Comparison of ENCODE assay signal across 1 cellular context in genomic region chr2:27890146-27891062, GRCh38.
TF ChIP-seq lines count a peak whose summit lies in the region.

BABAM2 (plus strand) TSS chr2:27890729; CDS start chr2:27894557, 3,828 bp downstream.
RBKS (minus strand) TSS chr2:27890387; CDS start chr2:27890345, 42 bp downstream.

TF ChIP-seq in HepG2, 621 proteins besides CTCF, POLR2A, EP300 and RAD21 (continued from another document and continues in another):
- TF ChIP-seq ZBED4 (CRISPR knock-in tag; IDR thresholded peaks at IDR 0.05; ENCODE audit: borderline replicate concordance), result no peak; the same call in 1 of the 2 replicates
- TF ChIP-seq THAP11 (CRISPR knock-in tag; IDR thresholded peaks at IDR 0.05), result peak; percentile 87
- peak; percentile 79 for TF ChIP-seq MAX (IDR thresholded peaks at IDR 0.05)
- no peak for TF ChIP-seq TAF15 (IDR thresholded peaks at IDR 0.05; ENCODE audit: low read depth, low read length, poor library complexity, severe bottlenecking)
- TF ChIP-seq ZNF235 (CRISPR knock-in tag; IDR thresholded peaks at IDR 0.05; ENCODE audit: borderline replicate concordance), result no peak; the same call in 1 of the 2 replicates
- no peak; the same call in 1 of the 2 replicates for TF ChIP-seq SP2 (CRISPR knock-in tag; IDR thresholded peaks at IDR 0.05)
- TF ChIP-seq, protein P1, sequence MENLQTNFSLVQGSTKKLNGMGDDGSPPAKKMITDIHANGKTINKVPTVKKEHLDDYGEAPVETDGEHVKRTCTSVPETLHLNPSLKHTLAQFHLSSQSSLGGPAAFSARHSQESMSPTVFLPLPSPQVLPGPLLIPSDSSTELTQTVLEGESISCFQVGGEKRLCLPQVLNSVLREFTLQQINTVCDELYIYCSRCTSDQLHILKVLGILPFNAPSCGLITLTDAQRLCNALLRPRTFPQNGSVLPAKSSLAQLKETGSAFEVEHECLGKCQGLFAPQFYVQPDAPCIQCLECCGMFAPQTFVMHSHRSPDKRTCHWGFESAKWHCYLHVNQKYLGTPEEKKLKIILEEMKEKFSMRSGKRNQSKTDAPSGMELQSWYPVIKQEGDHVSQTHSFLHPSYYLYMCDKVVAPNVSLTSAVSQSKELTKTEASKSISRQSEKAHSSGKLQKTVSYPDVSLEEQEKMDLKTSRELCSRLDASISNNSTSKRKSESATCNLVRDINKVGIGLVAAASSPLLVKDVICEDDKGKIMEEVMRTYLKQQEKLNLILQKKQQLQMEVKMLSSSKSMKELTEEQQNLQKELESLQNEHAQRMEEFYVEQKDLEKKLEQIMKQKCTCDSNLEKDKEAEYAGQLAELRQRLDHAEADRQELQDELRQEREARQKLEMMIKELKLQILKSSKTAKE (CRISPR knock-in tag; IDR thresholded peaks at IDR 0.05; ENCODE audit: borderline replicate concordance), result 0 out of 2 replicates have a peak, but pooled peaks have one; percentile 75
- TF ChIP-seq YY1 (IDR thresholded peaks at IDR 0.05; ENCODE audit: insufficient read depth, insufficient replicate concordance, low read depth, low read length), result peak; percentile 87
- TF ChIP-seq KDM1A (CRISPR knock-in tag; IDR thresholded peaks at IDR 0.05), result no peak; the same call in 1 of the 2 replicates
- TF ChIP-seq ZNF383 (CRISPR knock-in tag; IDR thresholded peaks at IDR 0.05; ENCODE audit: borderline replicate concordance), result no peak
- TF ChIP-seq SCMH1 (CRISPR knock-in tag; IDR thresholded peaks at IDR 0.05; ENCODE audit: borderline replicate concordance), result no peak
- no peak; the same call in 1 of the 2 replicates for TF ChIP-seq ZBTB43 (CRISPR knock-in tag; conservative IDR thresholded peaks at IDR 0.05)
- TF ChIP-seq PCBP1 (IDR thresholded peaks at IDR 0.05; ENCODE audit: borderline replicate concordance, low read depth, low read length), result peak; percentile 96
- no peak for TF ChIP-seq NPAS2 (CRISPR knock-in tag; IDR thresholded peaks at IDR 0.05; ENCODE audit: borderline replicate concordance)
- peak; percentile 92 for TF ChIP-seq ARNT2 (CRISPR knock-in tag; IDR thresholded peaks at IDR 0.05; ENCODE audit: low read depth)
- peak; percentile 19; the same call in 1 of the 2 replicates for TF ChIP-seq ZNF430 (CRISPR knock-in tag; IDR thresholded peaks at IDR 0.05)
- no peak; the same call in 1 of the 2 replicates for TF ChIP-seq ZNF724P (CRISPR knock-in tag; IDR thresholded peaks at IDR 0.05; ENCODE audit: borderline replicate concordance)
- peak; percentile 2; the same call in 1 of the 2 replicates for TF ChIP-seq ZNF782 (CRISPR knock-in tag; IDR thresholded peaks at IDR 0.05; ENCODE audit: borderline replicate concordance)
- no peak for TF ChIP-seq GATAD2A (CRISPR knock-in tag; IDR thresholded peaks at IDR 0.05)
- peak; percentile 80; the same call in 1 of the 2 replicates for TF ChIP-seq DMAP1 (CRISPR knock-in tag; IDR thresholded peaks at IDR 0.05)
- peak; percentile 92; the same call in 1 of the 2 replicates for TF ChIP-seq ZNF354B (CRISPR knock-in tag; IDR thresholded peaks at IDR 0.05)
- peak; percentile 81 for TF ChIP-seq GATAD1 (CRISPR knock-in tag; IDR thresholded peaks at IDR 0.05)
- TF ChIP-seq, protein P2, sequence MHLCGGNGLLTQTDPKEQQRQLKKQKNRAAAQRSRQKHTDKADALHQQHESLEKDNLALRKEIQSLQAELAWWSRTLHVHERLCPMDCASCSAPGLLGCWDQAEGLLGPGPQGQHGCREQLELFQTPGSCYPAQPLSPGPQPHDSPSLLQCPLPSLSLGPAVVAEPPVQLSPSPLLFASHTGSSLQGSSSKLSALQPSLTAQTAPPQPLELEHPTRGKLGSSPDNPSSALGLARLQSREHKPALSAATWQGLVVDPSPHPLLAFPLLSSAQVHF (CRISPR knock-in tag; IDR thresholded peaks at IDR 0.05), result no peak
- TF ChIP-seq MEF2D (CRISPR knock-in tag; IDR thresholded peaks at IDR 0.05), result peak; percentile 72
- no peak for TF ChIP-seq HOXA9 (CRISPR knock-in tag; IDR thresholded peaks at IDR 0.05; ENCODE audit: borderline replicate concordance)
- TF ChIP-seq NFYB (CRISPR knock-in tag; IDR thresholded peaks at IDR 0.05), result peak; percentile 22; the same call in 1 of the 2 replicates
- TF ChIP-seq E2F2 (CRISPR knock-in tag; IDR thresholded peaks at IDR 0.05; ENCODE audit: borderline replicate concordance), result 0 out of 2 replicates have a peak, but pooled peaks have one; percentile 70
- TF ChIP-seq RXRA (CRISPR knock-in tag; IDR thresholded peaks at IDR 0.05), result peak; percentile 98
- peak; percentile 89; the same call in 1 of the 2 replicates for TF ChIP-seq MTA1 (CRISPR knock-in tag; IDR thresholded peaks at IDR 0.05; ENCODE audit: borderline replicate concordance)
- no peak for TF ChIP-seq GZF1 (CRISPR knock-in tag; IDR thresholded peaks at IDR 0.05)
- TF ChIP-seq KAT7 (CRISPR knock-in tag; IDR thresholded peaks at IDR 0.05; ENCODE audit: borderline replicate concordance), result peak; percentile 82; the same call in 1 of the 2 replicates
- TF ChIP-seq CENPBD1 (CRISPR knock-in tag; IDR thresholded peaks at IDR 0.05; ENCODE audit: borderline replicate concordance, low read depth), result no peak
- TF ChIP-seq, protein P3, sequence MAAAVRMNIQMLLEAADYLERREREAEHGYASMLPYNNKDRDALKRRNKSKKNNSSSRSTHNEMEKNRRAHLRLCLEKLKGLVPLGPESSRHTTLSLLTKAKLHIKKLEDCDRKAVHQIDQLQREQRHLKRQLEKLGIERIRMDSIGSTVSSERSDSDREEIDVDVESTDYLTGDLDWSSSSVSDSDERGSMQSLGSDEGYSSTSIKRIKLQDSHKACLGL (CRISPR knock-in tag; IDR thresholded peaks at IDR 0.05), result peak; percentile 53; the same call in 1 of the 2 replicates
- TF ChIP-seq ZNF780A (CRISPR knock-in tag; IDR thresholded peaks at IDR 0.05), result no peak; the same call in 1 of the 2 replicates
- TF ChIP-seq SRSF9 (IDR thresholded peaks at IDR 0.05; ENCODE audit: borderline replicate concordance, insufficient read depth, low read depth, low read length, poor library complexity, severe bottlenecking), result no peak
- TF ChIP-seq, protein P4, sequence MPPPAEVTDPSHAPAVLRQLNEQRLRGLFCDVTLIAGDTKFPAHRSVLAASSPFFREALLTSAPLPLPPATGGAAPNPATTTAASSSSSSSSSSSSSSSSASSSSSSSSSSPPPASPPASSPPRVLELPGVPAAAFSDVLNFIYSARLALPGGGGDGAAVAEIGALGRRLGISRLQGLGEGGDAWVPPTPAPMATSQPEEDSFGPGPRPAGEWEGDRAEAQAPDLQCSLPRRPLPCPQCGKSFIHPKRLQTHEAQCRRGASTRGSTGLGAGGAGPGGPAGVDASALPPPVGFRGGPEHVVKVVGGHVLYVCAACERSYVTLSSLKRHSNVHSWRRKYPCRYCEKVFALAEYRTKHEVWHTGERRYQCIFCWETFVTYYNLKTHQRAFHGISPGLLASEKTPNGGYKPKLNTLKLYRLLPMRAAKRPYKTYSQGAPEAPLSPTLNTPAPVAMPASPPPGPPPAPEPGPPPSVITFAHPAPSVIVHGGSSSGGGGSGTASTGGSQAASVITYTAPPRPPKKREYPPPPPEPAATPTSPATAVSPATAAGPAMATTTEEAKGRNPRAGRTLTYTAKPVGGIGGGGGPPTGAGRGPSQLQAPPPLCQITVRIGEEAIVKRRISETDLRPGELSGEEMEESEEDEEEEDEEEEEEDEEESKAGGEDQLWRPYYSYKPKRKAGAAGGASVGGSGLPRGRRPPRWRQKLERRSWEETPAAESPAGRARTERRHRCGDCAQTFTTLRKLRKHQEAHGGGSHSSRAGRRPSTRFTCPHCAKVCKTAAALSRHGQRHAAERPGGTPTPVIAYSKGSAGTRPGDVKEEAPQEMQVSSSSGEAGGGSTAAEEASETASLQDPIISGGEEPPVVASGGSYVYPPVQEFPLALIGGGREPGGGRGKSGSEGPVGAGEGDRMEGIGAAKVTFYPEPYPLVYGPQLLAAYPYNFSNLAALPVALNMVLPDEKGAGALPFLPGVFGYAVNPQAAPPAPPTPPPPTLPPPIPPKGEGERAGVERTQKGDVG (CRISPR knock-in tag; IDR thresholded peaks at IDR 0.05; ENCODE audit: borderline replicate concordance), result peak; percentile 90
- no peak for TF ChIP-seq FOSL1 (CRISPR knock-in tag; IDR thresholded peaks at IDR 0.05; ENCODE audit: borderline replicate concordance)
- TF ChIP-seq MAFF (IDR thresholded peaks at IDR 0.05; ENCODE audit: low read depth, low read length), result no peak
- TF ChIP-seq MIER2 (CRISPR knock-in tag; IDR thresholded peaks at IDR 0.05), result peak; percentile 80
- TF ChIP-seq MAFK (conservative IDR thresholded peaks at IDR 0.05 in 1 of 2, IDR thresholded peaks at IDR 0.05 in 1 of 2; ENCODE audit: low read length in 2 of 2), result no peak
- TF ChIP-seq, protein P5, sequence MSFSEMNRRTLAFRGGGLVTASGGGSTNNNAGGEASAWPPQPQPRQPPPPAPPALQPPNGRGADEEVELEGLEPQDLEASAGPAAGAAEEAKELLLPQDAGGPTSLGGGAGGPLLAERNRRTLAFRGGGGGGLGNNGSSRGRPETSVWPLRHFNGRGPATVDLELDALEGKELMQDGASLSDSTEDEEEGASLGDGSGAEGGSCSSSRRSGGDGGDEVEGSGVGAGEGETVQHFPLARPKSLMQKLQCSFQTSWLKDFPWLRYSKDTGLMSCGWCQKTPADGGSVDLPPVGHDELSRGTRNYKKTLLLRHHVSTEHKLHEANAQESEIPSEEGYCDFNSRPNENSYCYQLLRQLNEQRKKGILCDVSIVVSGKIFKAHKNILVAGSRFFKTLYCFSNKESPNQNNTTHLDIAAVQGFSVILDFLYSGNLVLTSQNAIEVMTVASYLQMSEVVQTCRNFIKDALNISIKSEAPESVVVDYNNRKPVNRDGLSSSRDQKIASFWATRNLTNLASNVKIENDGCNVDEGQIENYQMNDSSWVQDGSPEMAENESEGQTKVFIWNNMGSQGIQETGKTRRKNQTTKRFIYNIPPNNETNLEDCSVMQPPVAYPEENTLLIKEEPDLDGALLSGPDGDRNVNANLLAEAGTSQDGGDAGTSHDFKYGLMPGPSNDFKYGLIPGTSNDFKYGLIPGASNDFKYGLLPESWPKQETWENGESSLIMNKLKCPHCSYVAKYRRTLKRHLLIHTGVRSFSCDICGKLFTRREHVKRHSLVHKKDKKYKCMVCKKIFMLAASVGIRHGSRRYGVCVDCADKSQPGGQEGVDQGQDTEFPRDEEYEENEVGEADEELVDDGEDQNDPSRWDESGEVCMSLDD (CRISPR knock-in tag; IDR thresholded peaks at IDR 0.05; ENCODE audit: borderline replicate concordance), result peak; percentile 81; the same call in 1 of the 2 replicates
- peak; percentile 37; the same call in 1 of the 2 replicates for TF ChIP-seq MAZ (IDR thresholded peaks at IDR 0.05; ENCODE audit: borderline replicate concordance, low read depth, low read length)
- peak; percentile 94 for TF ChIP-seq MAZ (CRISPR knock-in tag; IDR thresholded peaks at IDR 0.05; ENCODE audit: low read depth)
- TF ChIP-seq ZNF616 (CRISPR knock-in tag; IDR thresholded peaks at IDR 0.05; ENCODE audit: low read depth), result peak; percentile 73; the same call in 1 of the 2 replicates
- no peak for TF ChIP-seq TP53 (CRISPR knock-in tag; conservative IDR thresholded peaks at IDR 0.05)
- TF ChIP-seq HNRNPUL1 (IDR thresholded peaks at IDR 0.05; ENCODE audit: low read depth, low read length), result no peak
- TF ChIP-seq RBFOX2 (IDR thresholded peaks at IDR 0.05; ENCODE audit: low read depth, low read length), result peak; percentile 80
